Comparison of ENCODE assay signal across 11 cellular contexts in the genomic region with DNA sequence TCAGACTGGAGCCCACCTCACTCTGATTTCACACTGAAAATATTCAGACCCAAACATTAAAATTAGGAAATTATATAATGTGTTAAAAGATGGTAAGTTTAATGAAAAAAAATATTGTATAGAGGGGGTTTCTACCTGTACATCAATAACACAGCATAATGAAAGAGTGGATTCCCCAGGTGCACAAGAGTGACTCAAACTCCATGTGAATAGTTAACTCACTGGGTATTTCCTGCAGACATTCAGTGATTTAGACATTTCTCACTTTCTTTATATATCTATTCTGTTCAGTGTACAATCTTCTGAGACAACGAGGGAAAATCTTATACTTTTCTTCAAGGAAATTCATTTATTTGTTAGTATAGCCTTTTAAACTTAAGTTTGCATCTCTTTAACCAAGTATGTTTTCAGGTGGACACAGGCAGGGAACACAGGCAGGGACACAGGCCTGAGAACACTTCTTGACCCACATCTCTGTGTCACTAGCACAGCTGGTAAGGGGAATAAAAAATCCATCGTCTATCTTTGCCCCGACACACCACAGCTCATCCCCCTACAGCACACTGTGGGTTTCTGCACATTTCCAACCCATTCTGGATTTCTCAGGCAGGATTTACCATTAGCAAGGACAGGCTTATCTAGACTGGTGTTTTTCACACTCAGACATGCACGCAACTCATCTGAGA.
DNase-seq lines count a peak whose midpoint lies in the region; ATAC-seq, FAIRE-seq and TF ChIP-seq lines count a peak whose summit lies in the region.
"Had no signal": no experiment of that assay in that cellular context is flagged by ENCODE, and none has a peak within 500 bp of the region (broad histone marks: within the 10 kb centered on the region; RNA-seq: fewer than 3 reads in every experiment).

No MANE protein-coding gene starts in this region.

- DNase-seq in GM20000 (ENCODE audit: low spot score): peak; percentile 7
- no peak for DNase-seq in urothelium cell line (ENCODE audit: low spot score)
- DNase-seq in COLO829 (ENCODE audit: low spot score): no peak
- no peak for DNase-seq in HuH-7.5 (ENCODE audit: low spot score)
- no peak for DNase-seq in SJCRH30
- DNase-seq: tibial artery had no signal

- no peaks in the 10 kb centered on the region for H3K4me1 ChIP-seq in SJCRH30
- H3K4me1 ChIP-seq: breast epithelium, HAP-1, tibial artery had no signal

- no peaks in the 10 kb centered on the region for H3K27me3 ChIP-seq in SJCRH30
- H3K27me3 ChIP-seq: breast epithelium, tibial artery had no signal

- H3K27ac ChIP-seq in SJCRH30: no peak overlapping the region
- H3K27ac ChIP-seq: breast epithelium, tibial artery had no signal

- no peak for FAIRE-seq in urothelium cell line (lab: Jason Lieb, UNC)

- ATAC-seq in GM18517 (IDR thresholded peaks at IDR 0.05; ENCODE audit: unreplicated experiment): peak; percentile 72
- ATAC-seq in HG02884 (IDR thresholded peaks at IDR 0.05; ENCODE audit: unreplicated experiment): peak; percentile 64
- ATAC-seq in HG03521 (IDR thresholded peaks at IDR 0.05; ENCODE audit: unreplicated experiment): peak; percentile 60

- 0 out of 2 replicates have a peak, but pooled peaks cover 3% of the 10 kb centered on the region for H3K9me3 ChIP-seq in SJCRH30 (replicated peaks)
- H3K9me3 ChIP-seq: breast epithelium, HAP-1, tibial artery had no signal

- H3K4me3 ChIP-seq in SJCRH30: no peak overlapping the region
- H3K4me3 ChIP-seq: breast epithelium, HAP-1, tibial artery had no signal

- no peaks in the 10 kb centered on the region for H3K36me3 ChIP-seq in SJCRH30
- H3K36me3 ChIP-seq: breast epithelium, HAP-1, tibial artery had no signal

- no peak for TF ChIP-seq CTCF in GM20000 (IDR thresholded peaks at IDR 0.05; ENCODE audit: extremely low read depth, missing control alignments)
